ENCODE assay signal across 15 cellular contexts in the genomic region with DNA sequence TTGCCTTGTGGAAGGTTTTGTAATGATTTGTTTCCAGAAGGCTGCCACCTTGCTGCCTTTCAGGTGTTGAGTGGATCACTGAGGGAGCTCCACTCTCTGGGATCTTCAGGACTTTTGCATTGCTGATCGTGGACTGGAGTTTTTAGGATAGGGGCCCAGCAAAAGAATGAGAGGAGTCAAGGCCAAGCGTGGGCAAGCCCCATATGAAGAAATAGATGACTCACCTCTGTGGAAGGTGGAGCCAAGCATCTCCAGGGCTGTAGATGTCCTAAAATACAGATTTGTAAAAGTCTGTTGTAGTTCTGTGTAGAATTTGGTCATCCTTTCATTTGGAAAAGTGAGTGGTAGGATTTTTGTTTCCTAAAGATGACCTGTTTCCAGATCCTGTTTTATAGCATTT.
DNase-seq lines count a peak whose midpoint lies in the region; ATAC-seq and TF ChIP-seq lines count a peak whose summit lies in the region.
"Had no signal": no experiment of that assay in that cellular context is flagged by ENCODE, and none has a peak within 500 bp of the region (broad histone marks: within the 10 kb centered on the region; RNA-seq: fewer than 3 reads in every experiment).

No MANE protein-coding gene starts in this region.

- POLR2A ChIA-PET in WTC11 (lab: Charles Lee) = interaction anchor here (0.7 kb wide), 1 partner anchor 158 kb away, joined by 7 read pairs; no protein-coding TSS in a partner anchor

- H3K4me3 ChIP-seq in adipocyte (ENCODE audit: low read length) = peak overlapping the region; percentile 16
- H3K4me3 ChIP-seq: BLaER1 had no signal

- no peaks in the 10 kb centered on the region for H3K36me3 ChIP-seq in adipocyte (ENCODE audit: control insufficient read depth, insufficient read depth, low read length, severe bottlenecking)

- ATAC-seq in GM21390 (IDR thresholded peaks at IDR 0.05; ENCODE audit: unreplicated experiment) (no peak), WTC11 (no peak), GM18519 (IDR thresholded peaks at IDR 0.05; ENCODE audit: low FRiP score, unreplicated experiment) (no peak)
- ATAC-seq: left colon had no signal

- no peak overlapping the region for H3K27ac Mint-ChIP-seq in WTC11

- H3K9me3 ChIP-seq in adipocyte (ENCODE audit: control insufficient read depth, low read length) = no peaks in the 10 kb centered on the region

- TF ChIP-seq CTCF in WTC11 (IDR thresholded peaks at IDR 0.05) = no peak

- H3K9me3 Mint-ChIP-seq in WTC11 = peaks cover 10% of the 10 kb centered on the region

- no peaks in the 10 kb centered on the region; the same call in 1 of the 2 replicates for H3K27me3 Mint-ChIP-seq in WTC11 (ENCODE audit: low read depth)

- H3K4me1 Mint-ChIP-seq in WTC11 = peaks cover 23% of the 10 kb centered on the region

- no peaks in the 10 kb centered on the region for H3K27me3 ChIP-seq in adipocyte (replicated peaks; ENCODE audit: control insufficient read depth, insufficient read depth, low read length)
- H3K27me3 ChIP-seq: BLaER1 had no signal

- peaks cover 26% of the 10 kb centered on the region for H3K4me1 ChIP-seq in adipocyte (ENCODE audit: control insufficient read depth, insufficient read depth, low read length)
- H3K4me1 ChIP-seq: BLaER1 had no signal

- peaks cover 7% of the 10 kb centered on the region; the same call in 1 of the 2 replicates for H3K36me3 Mint-ChIP-seq in WTC11

- DNase-seq in AG08395 (ENCODE audit: low spot score) (peak; percentile 72), HT1080 (ENCODE audit: low read depth) (peak; percentile 45), adipocyte (ENCODE audit: low read depth) (peak; percentile 84), hepatic stellate cell (ENCODE audit: low spot score) (peak; percentile 27), NCI-H1048 (lab: John Stamatoyannopoulos, UW) (no peak), WTC11 (ENCODE audit: low spot score) (no peak)
- DNase-seq: activated CD4-positive, alpha-beta T cell treated with anti-CD3 and anti-CD28 coated beads for 1 hour; activated gamma-delta T cell; left colon; NCI-H1436; NCI-H526; stimulated activated CD8-positive, alpha-beta memory T cell treated with anti-CD3 and anti-CD28 coated beads, Interleukin-4, amount 100 ng/mL, for 48 hours had no signal

- CTCF ChIA-PET in WTC11 (lab: Charles Lee) = interaction anchor here (1.0 to 3.6 kb wide), 5 partner anchors 8 to 160 kb away, joined by 3 to 24 read pairs (median 6); a partner anchor contains a TSS

- H3K4me3 Mint-ChIP-seq in WTC11 = no peak overlapping the region

- no peak overlapping the region for H3K9ac ChIP-seq in adipocyte (ENCODE audit: low read length)
- H3K9ac ChIP-seq: BLaER1 had no signal

TF ChIP-seq in WTC11, 78 proteins besides CTCF, POLR2A, EP300 and RAD21:
- TF ChIP-seq, protein P1, sequence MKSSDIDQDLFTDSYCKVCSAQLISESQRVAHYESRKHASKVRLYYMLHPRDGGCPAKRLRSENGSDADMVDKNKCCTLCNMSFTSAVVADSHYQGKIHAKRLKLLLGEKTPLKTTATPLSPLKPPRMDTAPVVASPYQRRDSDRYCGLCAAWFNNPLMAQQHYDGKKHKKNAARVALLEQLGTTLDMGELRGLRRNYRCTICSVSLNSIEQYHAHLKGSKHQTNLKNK (CRISPR knock-in tag; IDR thresholded peaks at IDR 0.05) = no peak
- TF ChIP-seq, protein P2, sequence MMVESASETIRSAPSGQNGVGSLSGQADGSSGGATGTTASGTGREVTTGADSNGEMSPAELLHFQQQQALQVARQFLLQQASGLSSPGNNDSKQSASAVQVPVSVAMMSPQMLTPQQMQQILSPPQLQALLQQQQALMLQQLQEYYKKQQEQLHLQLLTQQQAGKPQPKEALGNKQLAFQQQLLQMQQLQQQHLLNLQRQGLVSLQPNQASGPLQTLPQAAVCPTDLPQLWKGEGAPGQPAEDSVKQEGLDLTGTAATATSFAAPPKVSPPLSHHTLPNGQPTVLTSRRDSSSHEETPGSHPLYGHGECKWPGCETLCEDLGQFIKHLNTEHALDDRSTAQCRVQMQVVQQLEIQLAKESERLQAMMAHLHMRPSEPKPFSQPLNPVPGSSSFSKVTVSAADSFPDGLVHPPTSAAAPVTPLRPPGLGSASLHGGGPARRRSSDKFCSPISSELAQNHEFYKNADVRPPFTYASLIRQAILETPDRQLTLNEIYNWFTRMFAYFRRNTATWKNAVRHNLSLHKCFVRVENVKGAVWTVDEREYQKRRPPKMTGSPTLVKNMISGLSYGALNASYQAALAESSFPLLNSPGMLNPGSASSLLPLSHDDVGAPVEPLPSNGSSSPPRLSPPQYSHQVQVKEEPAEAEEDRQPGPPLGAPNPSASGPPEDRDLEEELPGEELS (CRISPR knock-in tag; IDR thresholded peaks at IDR 0.05) = no peak
- TF ChIP-seq SMAD3 (CRISPR knock-in tag; IDR thresholded peaks at IDR 0.05; ENCODE audit: borderline replicate concordance) (no peak), ATF1 (CRISPR knock-in tag; IDR thresholded peaks at IDR 0.05) (no peak), RORB (CRISPR knock-in tag; IDR thresholded peaks at IDR 0.05) (no peak), FOXJ3 (CRISPR knock-in tag; IDR thresholded peaks at IDR 0.05; ENCODE audit: borderline replicate concordance) (no peak), SMAD4 (CRISPR knock-in tag; IDR thresholded peaks at IDR 0.05) (no peak), ZNF232 (CRISPR knock-in tag; IDR thresholded peaks at IDR 0.05) (no peak), GRHL2 (CRISPR knock-in tag; IDR thresholded peaks at IDR 0.05; ENCODE audit: insufficient replicate concordance, severe bottlenecking) (no peak)
TF ChIP-seq in WTC11: peak in this region for 0.

Comparison
In these comparisons a context has a peak if more than half of its experiments do, and no peak if none do; other contexts are left out.
1. DNase-seq: peak in AG08395 (single experiment), HT1080 (single experiment), adipocyte (single experiment) and hepatic stellate cell (single experiment); none in NCI-H1048 (single experiment) and WTC11 (single experiment).